In the genomic region with DNA sequence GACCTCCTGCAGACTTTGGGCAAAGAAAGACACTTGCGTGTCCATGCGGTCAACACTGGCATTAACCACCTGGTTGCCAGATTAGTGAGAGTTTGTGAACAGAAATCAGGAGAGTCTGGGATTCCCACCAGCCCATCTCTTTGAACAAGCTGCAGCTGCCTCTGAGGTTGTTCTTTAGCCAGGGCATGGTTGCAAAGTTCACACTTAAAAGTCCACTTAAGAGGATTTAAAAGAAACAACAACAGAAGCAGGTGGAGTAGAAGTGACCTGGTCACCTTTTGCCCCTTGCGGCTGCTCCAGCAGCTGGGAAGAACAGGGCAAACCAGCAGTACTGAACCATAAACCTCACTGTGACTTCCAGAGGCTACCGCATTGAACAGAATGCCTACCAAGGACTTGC, we compare ENCODE assay signal across 17 cellular contexts.
A peak's percentile ranks its signal among the peaks of the same experiment; 100 is the strongest.
DNase-seq lines count a peak whose midpoint lies in the region; ATAC-seq, FAIRE-seq and TF ChIP-seq lines count a peak whose summit lies in the region.
"Had no signal": no experiment of that assay in that cellular context is flagged by ENCODE, and none has a peak within 500 bp of the region (broad histone marks: within the 10 kb centered on the region; RNA-seq: fewer than 3 reads in every experiment).

No MANE protein-coding gene starts in this region.

- H2AFZ ChIP-seq in mammary epithelial cell (ENCODE audit: low read depth, low read length) = peak overlapping the region; percentile 42
- H2AFZ ChIP-seq in H1 (ENCODE audit: low read length) = peak overlapping the region; percentile 5

- no peak overlapping the region for H2BK5ac ChIP-seq in H1 (ENCODE audit: low read depth, low read length)

- H3K14ac ChIP-seq in H1 (ENCODE audit: insufficient read length) = no peak overlapping the region

- H3K9ac ChIP-seq in mammary epithelial cell (ENCODE audit: insufficient read depth, low read length) (no peak overlapping the region), H1 (replicated peaks in 1 of 4; ENCODE audit: extremely low read depth in 1 of 4, low read depth in 3 of 4, low read length in 3 of 4) (no peak overlapping the region)

- no peak overlapping the region for H3K4ac ChIP-seq in H1 (replicated peaks; ENCODE audit: insufficient read length, low read depth, low read length)

- POLR2A ChIA-PET in H1 (lab: Charles Lee; ENCODE audit: partially characterized antibody) = interaction anchor here (0.5 kb wide), 1 partner anchor 39 kb away, joined by 4 read pairs; no protein-coding TSS in a partner anchor

- in situ Hi-C loops in mammary epithelial cell (cut with MboI; ENCODE audit: low sequenced_read_pairs in 2 of 2) = no loop called here

- TF ChIP-seq CTCF in mammary epithelial cell (conservative IDR thresholded peaks at IDR 0.05 in 1 of 2, IDR thresholded peaks at IDR 0.05 in 1 of 2; ENCODE audit: extremely low read depth in 1 of 2, insufficient read depth in 1 of 2, low read depth in 1 of 2, low read length in 2 of 2) (no peak), breast epithelium (IDR thresholded peaks at IDR 0.05) (no peak), H1 (IDR thresholded peaks at IDR 0.05; ENCODE audit: control extremely low read depth in 1 of 3, insufficient read depth in 1 of 3, low read depth in 1 of 3, low read length in 3 of 3) (no peak), neural crest cell (conservative IDR thresholded peaks at IDR 0.05) (no peak)

- no peak overlapping the region for H4K8ac ChIP-seq in H1 (ENCODE audit: extremely low read depth, insufficient read depth, low read length)

- no peak overlapping the region for H3K4me3 ChIP-seq in mammary epithelial cell (replicated peaks in 1 of 3; ENCODE audit: insufficient read depth in 1 of 3, low read depth in 2 of 3, low read length in 3 of 3)
- no peak overlapping the region for H3K4me3 ChIP-seq in breast epithelium
- no peak overlapping the region for H3K4me3 ChIP-seq in H1 (ENCODE audit: extremely low read depth in 1 of 4, insufficient read depth in 2 of 4, low read depth in 3 of 4, low read length in 4 of 4)
- H3K4me3 ChIP-seq: GM12878 had no signal

- H3K36me3 Mint-ChIP-seq in neural crest cell (ENCODE audit: low read depth) = peaks cover 2% of the 10 kb centered on the region
- H3K36me3 Mint-ChIP-seq in activated T-cell treated with anti-CD3 and anti-CD28 coated beads, Interleukin-2, amount 50 U/mL, for 72 hours (ENCODE audit: insufficient read depth in 2 of 2) = peaks cover 3 to 4% of the 10 kb centered on the region in 2 donors
- H3K36me3 Mint-ChIP-seq: CD14-positive monocyte; CD8-positive, alpha-beta T cell had no signal

- ATAC-seq in activated T-cell treated with anti-CD3 and anti-CD28 coated beads, Interleukin-2, amount 50 U/mL, for 72 hours (replicated peaks in 1 of 2) = no peak
- ATAC-seq in GM19395 (IDR thresholded peaks at IDR 0.05; ENCODE audit: unreplicated experiment) (no peak), HG03520 (IDR thresholded peaks at IDR 0.05; ENCODE audit: unreplicated experiment) (no peak)
- ATAC-seq: CD8-positive, alpha-beta T cell; GM12878 had no signal

- no peaks in the 10 kb centered on the region for H3K79me1 ChIP-seq in H1 (ENCODE audit: low read depth, low read length)

- H3K56ac ChIP-seq in H1 (replicated peaks; ENCODE audit: insufficient read length, low read depth, low read length) = no peak overlapping the region

- no peak for DNase-seq in mammary epithelial cell
- no peak for DNase-seq in breast epithelium (ENCODE audit: low spot score in 2 of 2)
- no peak for DNase-seq in H1 (ENCODE audit: low read depth in 1 of 2, low spot score in 2 of 2)
- no peak for DNase-seq in neural crest cell (ENCODE audit: low read depth, low spot score)
- no peak for DNase-seq in GM19240 (ENCODE audit: insufficient read length, low spot score)
- no peak for DNase-seq in activated T-cell treated with anti-CD3 and anti-CD28 coated beads, Interleukin-2, amount 50 U/mL, for 72 hours
- DNase-seq: CD8-positive, alpha-beta T cell; COR-L47; HCEC 1CT; HFFc6 had no signal

- H3K23me2 ChIP-seq in H1 (ENCODE audit: low read depth, low read length) = no peaks in the 10 kb centered on the region

- H3K36me3 ChIP-seq in mammary epithelial cell (ENCODE audit: insufficient read depth, low read length) (no peaks in the 10 kb centered on the region), breast epithelium (no peaks in the 10 kb centered on the region), H1 (ENCODE audit: control insufficient read depth in 2 of 4, insufficient read depth in 4 of 4, low read length in 3 of 4) (no peaks in the 10 kb centered on the region)

- H3K79me2 ChIP-seq in mammary epithelial cell (ENCODE audit: insufficient read depth, low read length) = no peaks in the 10 kb centered on the region
- no peaks in the 10 kb centered on the region for H3K79me2 ChIP-seq in H1 (ENCODE audit: control insufficient read depth in 1 of 2, insufficient read depth in 2 of 2, low read length in 2 of 2)

- H3K9me3 ChIP-seq in mammary epithelial cell (replicated peaks; ENCODE audit: insufficient read depth, low read length) = no peaks in the 10 kb centered on the region
- peaks cover 0 to 8% of the 10 kb centered on the region in 2 donors for H3K9me3 ChIP-seq in breast epithelium
- peaks cover 0 to 9% of the 10 kb centered on the region in 2 experiments; a peak in 2 of 4 replicates for H3K9me3 ChIP-seq in H1 (ENCODE audit: insufficient read depth in 2 of 2, low read depth in 1 of 2, low read length in 1 of 2)

- dilution Hi-C loops in mammary epithelial cell (cut with HindIII; ENCODE audit: low sequenced_read_pairs) = no loop called here

- no peak overlapping the region for H2BK12ac ChIP-seq in H1 (ENCODE audit: low read depth, low read length)

- H2BK20ac ChIP-seq in H1 (ENCODE audit: low read length) = no peak overlapping the region

- H4K91ac ChIP-seq in H1 (replicated peaks; ENCODE audit: insufficient read length, low read length) = no peak overlapping the region

- H2BK15ac ChIP-seq in H1 (ENCODE audit: low read length) = no peak overlapping the region

- H3K18ac ChIP-seq in H1 (ENCODE audit: extremely low read depth, low read length) = no peak overlapping the region

- WGBS in mammary epithelial cell (ENCODE audit: low coverage, missing lambda C conversion rate) = 47% methylated on average over 4 of the region's 4 CpGs
- WGBS in H1 (ENCODE audit: extremely low coverage in 1 of 2, insufficient coverage in 1 of 2, insufficient read length in 1 of 2, insufficient replicate concordance in 2 of 2, low coverage in 1 of 2, low lambda C conversion rate in 2 of 2, missing lambda C conversion rate in 1 of 2), 2 experiments = 85% methylated on average over 4 of the region's 4 CpGs; no CpG with 5 or more reads in 1 of the 2 experiments

- H3K4me2 ChIP-seq in mammary epithelial cell (ENCODE audit: insufficient read depth, low read depth, low read length) (no peak overlapping the region), H1 (ENCODE audit: insufficient read depth in 1 of 2, low read depth in 2 of 2, low read length in 2 of 2) (no peak overlapping the region)

- H3K4me3 Mint-ChIP-seq in neural crest cell = no peak overlapping the region
- H3K4me3 Mint-ChIP-seq in activated T-cell treated with anti-CD3 and anti-CD28 coated beads, Interleukin-2, amount 50 U/mL, for 72 hours = no peak overlapping the region
- H3K4me3 Mint-ChIP-seq: CD14-positive monocyte; CD8-positive, alpha-beta T cell; HFFc6 had no signal

- no peaks in the 10 kb centered on the region for H3K4me1 Mint-ChIP-seq in neural crest cell
- H3K4me1 Mint-ChIP-seq in activated T-cell treated with anti-CD3 and anti-CD28 coated beads, Interleukin-2, amount 50 U/mL, for 72 hours (ENCODE audit: low read depth) = peaks cover 5% of the 10 kb centered on the region

- no peaks in the 10 kb centered on the region for H3K4me1 ChIP-seq in mammary epithelial cell (ENCODE audit: insufficient read depth, low read length)
- H3K4me1 ChIP-seq in breast epithelium = no peaks in the 10 kb centered on the region
- no peaks in the 10 kb centered on the region; a peak in 1 of 7 replicates for H3K4me1 ChIP-seq in H1 (replicated peaks in 1 of 4; ENCODE audit: control insufficient read depth in 3 of 4, insufficient read depth in 4 of 4, low read length in 3 of 4)

- no peak for TF ChIP-seq RAD21 in H1 (IDR thresholded peaks at IDR 0.05 in 1 of 2, conservative IDR thresholded peaks at IDR 0.05 in 1 of 2; ENCODE audit: low read depth in 2 of 2, low read length in 2 of 2)

- H3K27ac ChIP-seq in mammary epithelial cell (ENCODE audit: insufficient read depth, low read depth, low read length) = no peak overlapping the region
- H3K27ac ChIP-seq in breast epithelium = no peak overlapping the region
- no peak overlapping the region for H3K27ac ChIP-seq in H1 (ENCODE audit: low read depth, low read length)
- H3K27ac ChIP-seq: 22Rv1, HL-60 had no signal

- BruUV-seq in mammary epithelial cell (replicated peaks; lab: Mats Ljungman, UMichigan) = no TSS peak

- no peak overlapping the region for H2AK5ac ChIP-seq in H1 (ENCODE audit: low read depth, low read length)

- no peak for TF ChIP-seq EP300 in H1 (IDR thresholded peaks at IDR 0.05; ENCODE audit: borderline replicate concordance in 1 of 2, low read depth in 2 of 2, low read length in 2 of 2)

- H3K9me3 Mint-ChIP-seq in neural crest cell = peaks cover 8% of the 10 kb centered on the region
- H3K9me3 Mint-ChIP-seq in activated T-cell treated with anti-CD3 and anti-CD28 coated beads, Interleukin-2, amount 50 U/mL, for 72 hours = peaks cover 3 to 6% of the 10 kb centered on the region in 2 donors
- H3K9me3 Mint-ChIP-seq: HFFc6 had no signal

- peak overlapping the region; percentile 19 for H3K27ac Mint-ChIP-seq in neural crest cell (ENCODE audit: unreplicated experiment)
- no peak overlapping the region for H3K27ac Mint-ChIP-seq in activated T-cell treated with anti-CD3 and anti-CD28 coated beads, Interleukin-2, amount 50 U/mL, for 72 hours
- H3K27ac Mint-ChIP-seq: CD14-positive monocyte; CD8-positive, alpha-beta T cell; HFFc6 had no signal

- CTCF ChIA-PET in mammary epithelial cell (lab: Charles Lee; ENCODE audit: low non-redundant PET) (no interaction called here), H1 (lab: Charles Lee; ENCODE audit: partially characterized antibody) (interaction anchor here (1.0 to 1.5 kb wide), 3 partner anchors 13 to 171 kb away, joined by 3 read pairs; no protein-coding TSS in a partner anchor)

- TF ChIP-seq POLR2A in breast epithelium (IDR thresholded peaks at IDR 0.05) (no peak), H1 (IDR thresholded peaks at IDR 0.05; ENCODE audit: control extremely low read depth in 1 of 2, low read depth in 2 of 2, low read length in 2 of 2) (no peak)

- H4K5ac ChIP-seq in H1 (ENCODE audit: insufficient read length, low read depth, low read length) = no peak overlapping the region

- intact Hi-C loops in mammary epithelial cell (cut with micrococcal nuclease) (no loop called here), breast epithelium (cut with DNase I; ENCODE audit: low total_unique reads) (no loop called here)

- H3K23ac ChIP-seq in H1 (ENCODE audit: insufficient read length) = no peak overlapping the region

- H3K27me3 ChIP-seq in mammary epithelial cell (ENCODE audit: insufficient read depth, low read length) (no peaks in the 10 kb centered on the region), breast epithelium (peaks cover 0 to 16% of the 10 kb centered on the region in 2 donors), H1 (replicated peaks in 1 of 4; ENCODE audit: control insufficient read depth in 3 of 4, extremely low read depth in 1 of 4, insufficient read depth in 3 of 4, low read length in 3 of 4) (no peaks in the 10 kb centered on the region)

- H2BK120ac ChIP-seq in H1 (replicated peaks; ENCODE audit: low read depth, low read length) = no peak overlapping the region

- H4K20me1 ChIP-seq in mammary epithelial cell (ENCODE audit: insufficient read depth, low read length) (no peaks in the 10 kb centered on the region), H1 (replicated peaks in 1 of 2; ENCODE audit: control insufficient read depth in 1 of 2, insufficient read depth in 2 of 2, low read length in 2 of 2) (no peaks in the 10 kb centered on the region)

- H3K27me3 Mint-ChIP-seq in neural crest cell (ENCODE audit: low read depth) = no peaks in the 10 kb centered on the region
- no peaks in the 10 kb centered on the region for H3K27me3 Mint-ChIP-seq in activated T-cell treated with anti-CD3 and anti-CD28 coated beads, Interleukin-2, amount 50 U/mL, for 72 hours (ENCODE audit: low read depth)

- no peak for FAIRE-seq in H1 (lab: Jason Lieb, UNC)
- FAIRE-seq: GM12878, GM18507 had no signal
